ENCODE assay signal across 14 cellular contexts in genomic region chr5:80128129-80128528, GRCh38.
DNase-seq lines count a peak whose midpoint lies in the region; ATAC-seq and TF ChIP-seq lines count a peak whose summit lies in the region.
"Had no signal": no experiment of that assay in that cellular context is flagged by ENCODE, and none has a peak within 500 bp of the region (broad histone marks: within the 10 kb centered on the region; RNA-seq: fewer than 3 reads in every experiment).

No MANE protein-coding gene starts in this region.

- no peak for TF ChIP-seq CTCF in GM23338 (conservative IDR thresholded peaks at IDR 0.05; ENCODE audit: low read depth in 2 of 2)
- TF ChIP-seq CTCF in WERI-Rb-1 (IDR thresholded peaks at IDR 0.05; ENCODE audit: low read depth, low read length) = no peak
- TF ChIP-seq CTCF in left lung (IDR thresholded peaks at IDR 0.05) = no peak
- TF ChIP-seq CTCF in RWPE1 (conservative IDR thresholded peaks at IDR 0.05; ENCODE audit: low read depth) = no peak

- peak overlapping the region; percentile 35; the same call in 1 of the 2 replicates for H3K9ac ChIP-seq in BLaER1
- no peak overlapping the region for H3K9ac ChIP-seq in mesendoderm (ENCODE audit: low read length)

- H4K20me1 ChIP-seq in BLaER1 = no peaks in the 10 kb centered on the region
- H4K20me1 ChIP-seq in GM23338 (replicated peaks; ENCODE audit: insufficient read depth) = no peaks in the 10 kb centered on the region

- H3K4me3 Mint-ChIP-seq in GM23338 = no peak overlapping the region
- H3K4me3 Mint-ChIP-seq: activated CD4-positive, alpha-beta T cell treated with anti-CD3 and anti-CD28 coated beads, Interleukin-2, amount 10 ng/mL, durations not matched to agents 24 days and 14 days; endodermal cell had no signal

- ATAC-seq in GM23338 (peak; percentile 39), left lung (no peak), HG03108 (IDR thresholded peaks at IDR 0.05; ENCODE audit: unreplicated experiment) (no peak)
- ATAC-seq: gastrocnemius medialis, psoas muscle had no signal

- H3K36me3 ChIP-seq in BLaER1 (peaks cover 31% of the 10 kb centered on the region), GM23338 (ENCODE audit: insufficient read depth) (no peaks in the 10 kb centered on the region), WERI-Rb-1 (no peaks in the 10 kb centered on the region), mesendoderm (ENCODE audit: control insufficient read depth, insufficient read depth, low read length) (no peaks in the 10 kb centered on the region), left lung (no peaks in the 10 kb centered on the region)
- H3K36me3 ChIP-seq: gastrocnemius medialis, Peyer's patch had no signal

- H2BK120ac ChIP-seq in mesendoderm (ENCODE audit: low read depth, low read length) = no peak overlapping the region

- peaks cover 14% of the 10 kb centered on the region for H3K36me3 Mint-ChIP-seq in GM23338 (ENCODE audit: low read depth)

- no peak overlapping the region for H3K23ac ChIP-seq in mesendoderm (ENCODE audit: low read length)

- H2BK5ac ChIP-seq in mesendoderm (ENCODE audit: low read length) = no peak overlapping the region

- no peak overlapping the region for H3K4ac ChIP-seq in mesendoderm (ENCODE audit: low read depth, low read length)

- no peak overlapping the region for H3K56ac ChIP-seq in mesendoderm (ENCODE audit: low read length)

- peaks cover 12% of the 10 kb centered on the region for H3K9me2 ChIP-seq in GM23338 (ENCODE audit: insufficient read depth)

- CTCF ChIA-PET in RWPE1 (lab: Yijun Ruan, JAX) = interaction anchor here (0.5 to 0.9 kb wide), 2 partner anchors 26 to 193 kb away, joined by 3 to 6 read pairs; no protein-coding TSS in a partner anchor

- peaks cover 4% of the 10 kb centered on the region for H3K27me3 Mint-ChIP-seq in GM23338 (ENCODE audit: insufficient read depth, low read depth, poor library complexity)
- H3K27me3 Mint-ChIP-seq: activated CD4-positive, alpha-beta T cell treated with anti-CD3 and anti-CD28 coated beads, Interleukin-2, amount 10 ng/mL, durations not matched to agents 24 days and 14 days had no signal

- H3K27ac ChIP-seq in BLaER1 (peak overlapping the region; percentile 57), GM23338 (ENCODE audit: low read depth) (peak overlapping the region; percentile 62), WERI-Rb-1 (no peak overlapping the region), mesendoderm (ENCODE audit: low read depth, low read length) (no peak overlapping the region), left lung (no peak overlapping the region), RWPE1 (no peak overlapping the region)
- H3K27ac ChIP-seq: gastrocnemius medialis, Peyer's patch, psoas muscle had no signal

- H2BK15ac ChIP-seq in mesendoderm (replicated peaks; ENCODE audit: low read depth) = no peak overlapping the region

- H3K27me3 ChIP-seq in BLaER1 (no peaks in the 10 kb centered on the region), GM23338 (ENCODE audit: insufficient read depth) (no peaks in the 10 kb centered on the region), WERI-Rb-1 (ENCODE audit: insufficient read depth, low read depth, severe bottlenecking) (no peaks in the 10 kb centered on the region), mesendoderm (ENCODE audit: insufficient read depth, low read length, poor library complexity) (no peaks in the 10 kb centered on the region), left lung (no peaks in the 10 kb centered on the region)
- H3K27me3 ChIP-seq: gastrocnemius medialis, Peyer's patch had no signal

- H3K9me3 ChIP-seq in BLaER1 (peaks cover 30% of the 10 kb centered on the region), WERI-Rb-1 (ENCODE audit: severe bottlenecking) (peaks cover 2% of the 10 kb centered on the region), left lung (no peaks in the 10 kb centered on the region)
- H3K9me3 ChIP-seq: gastrocnemius medialis, Peyer's patch, psoas muscle had no signal

- H3F3A ChIP-seq in GM23338 (replicated peaks; ENCODE audit: low read depth) = peaks cover 3% of the 10 kb centered on the region; the same call in 1 of the 2 replicates

- H3K27ac Mint-ChIP-seq in GM23338 = peak overlapping the region; percentile 34; the same call in 1 of the 2 replicates
- H3K27ac Mint-ChIP-seq: activated CD4-positive, alpha-beta T cell treated with anti-CD3 and anti-CD28 coated beads, Interleukin-2, amount 10 ng/mL, durations not matched to agents 24 days and 14 days; endodermal cell had no signal

- no peaks in the 10 kb centered on the region for H3K79me1 ChIP-seq in mesendoderm (ENCODE audit: low read length)

- no peaks in the 10 kb centered on the region for H3K79me2 ChIP-seq in GM23338 (replicated peaks; ENCODE audit: insufficient read depth)
- H3K79me2 ChIP-seq in mesendoderm (ENCODE audit: control insufficient read depth, insufficient read depth, low read length) = no peaks in the 10 kb centered on the region

- H3K4me1 Mint-ChIP-seq in GM23338 = peaks cover 13% of the 10 kb centered on the region

- POLR2A ChIA-PET in RWPE1 (lab: Yijun Ruan, JAX; ENCODE audit: low non-redundant PET) = no interaction called here

- H3K4me1 ChIP-seq in BLaER1 = peaks cover 66% of the 10 kb centered on the region
- H3K4me1 ChIP-seq in GM23338 (ENCODE audit: insufficient read depth) = peaks cover 19% of the 10 kb centered on the region
- no peaks in the 10 kb centered on the region for H3K4me1 ChIP-seq in mesendoderm (ENCODE audit: control insufficient read depth, low read depth, low read length)
- H3K4me1 ChIP-seq in left lung = peaks cover 0 to 32% of the 10 kb centered on the region in 2 donors
- H3K4me1 ChIP-seq: gastrocnemius medialis, Peyer's patch, psoas muscle had no signal

- H2AK5ac ChIP-seq in mesendoderm (ENCODE audit: low read length) = no peak overlapping the region

- intact Hi-C loops in left lung (cut with DNase I) = no loop called here

- no peak overlapping the region for H4K8ac ChIP-seq in mesendoderm (ENCODE audit: low read depth, low read length)

- peak; percentile 53 for DNase-seq in GM23338 (ENCODE audit: low spot score)
- DNase-seq in WERI-Rb-1 = peak; percentile 13
- DNase-seq in mesendoderm = peak; percentile 86
- no peak for DNase-seq in left lung
- no peak for DNase-seq in RWPE1 (ENCODE audit: low spot score)
- no peak for DNase-seq in stimulated activated CD8-positive, alpha-beta memory T cell treated with anti-CD3 and anti-CD28 coated beads, Interleukin-4, amount 100 ng/mL, for 48 hours
- DNase-seq: activated CD4-positive, alpha-beta T cell treated with anti-CD3 and anti-CD28 coated beads, Interleukin-2, amount 10 ng/mL, durations not matched to agents 24 days and 14 days; endodermal cell; gastrocnemius medialis; NCI-H1092 treated with DMSO at 0.1 percent for 48 hours; Peyer's patch; psoas muscle had no signal

- H3K9me3 Mint-ChIP-seq in GM23338 = peaks cover 4% of the 10 kb centered on the region; the same call in 2 of the 3 replicates

- H4K5ac ChIP-seq in mesendoderm (ENCODE audit: low read length) = no peak overlapping the region

- no peak overlapping the region for H2AFZ ChIP-seq in GM23338

- H3K18ac ChIP-seq in mesendoderm (ENCODE audit: low read length) = no peak overlapping the region

- WGBS in mesendoderm (ENCODE audit: extremely low coverage, insufficient coverage, low lambda C conversion rate) = no CpG with 5 or more reads among the region's 2 CpGs

- H3K4me3 ChIP-seq in BLaER1 (no peak overlapping the region), GM23338 (no peak overlapping the region), WERI-Rb-1 (ENCODE audit: low read depth, low read length) (no peak overlapping the region), mesendoderm (ENCODE audit: low read length) (no peak overlapping the region), left lung (no peak overlapping the region)
- H3K4me3 ChIP-seq: gastrocnemius medialis, Peyer's patch, psoas muscle had no signal

- H3K4me2 ChIP-seq in BLaER1 (peak overlapping the region; percentile 65), GM23338 (peak overlapping the region; percentile 63), mesendoderm (ENCODE audit: low read length) (no peak overlapping the region)

TF ChIP-seq in GM23338, 12 proteins besides CTCF, POLR2A, EP300 and RAD21 (continues in another document):
- no peak for TF ChIP-seq JUNB (IDR thresholded peaks at IDR 0.05; ENCODE audit: unreplicated experiment)
- TF ChIP-seq EZH2 (IDR thresholded peaks at IDR 0.05; ENCODE audit: low read depth, unreplicated experiment) = no peak
- TF ChIP-seq NANOG (IDR thresholded peaks at IDR 0.05; ENCODE audit: borderline replicate concordance) = no peak
- no peak for TF ChIP-seq STAT1 (IDR thresholded peaks at IDR 0.05; ENCODE audit: unreplicated experiment)
- no peak for TF ChIP-seq ZNF331 (CRISPR knock-in tag; IDR thresholded peaks at IDR 0.05; ENCODE audit: low read depth)

Comparison
In these comparisons a context has a peak if more than half of its experiments do, and no peak if none do; other contexts are left out.
1. H3K27ac ChIP-seq: peak in BLaER1 (single experiment) and GM23338 (single experiment); none in WERI-Rb-1 (single experiment), mesendoderm (single experiment), left lung (0 of 2) and RWPE1 (single experiment).
2. DNase-seq: peak in GM23338 (single experiment), WERI-Rb-1 (single experiment) and mesendoderm (single experiment); none in left lung (0 of 2), RWPE1 (single experiment) and stimulated activated CD8-positive, alpha-beta memory T cell treated with anti-CD3 and anti-CD28 coated beads, Interleukin-4, amount 100 ng/mL, for 48 hours (single experiment).